Comparison of ENCODE assay signal across 1 cellular context in genomic region chr1:219555802-219556201, GRCh38.
TF ChIP-seq lines count a peak whose summit lies in the region.

No MANE protein-coding gene starts in this region.

TF ChIP-seq in H1, 55 proteins besides CTCF, POLR2A, EP300 and RAD21:
- TF ChIP-seq SP4 (IDR thresholded peaks at IDR 0.05; ENCODE audit: low read length) (no peak), CEBPB (IDR thresholded peaks at IDR 0.05; ENCODE audit: low read depth, low read length) (peak; percentile 32; the same call in 1 of the 2 replicates)
